In the genomic region with DNA sequence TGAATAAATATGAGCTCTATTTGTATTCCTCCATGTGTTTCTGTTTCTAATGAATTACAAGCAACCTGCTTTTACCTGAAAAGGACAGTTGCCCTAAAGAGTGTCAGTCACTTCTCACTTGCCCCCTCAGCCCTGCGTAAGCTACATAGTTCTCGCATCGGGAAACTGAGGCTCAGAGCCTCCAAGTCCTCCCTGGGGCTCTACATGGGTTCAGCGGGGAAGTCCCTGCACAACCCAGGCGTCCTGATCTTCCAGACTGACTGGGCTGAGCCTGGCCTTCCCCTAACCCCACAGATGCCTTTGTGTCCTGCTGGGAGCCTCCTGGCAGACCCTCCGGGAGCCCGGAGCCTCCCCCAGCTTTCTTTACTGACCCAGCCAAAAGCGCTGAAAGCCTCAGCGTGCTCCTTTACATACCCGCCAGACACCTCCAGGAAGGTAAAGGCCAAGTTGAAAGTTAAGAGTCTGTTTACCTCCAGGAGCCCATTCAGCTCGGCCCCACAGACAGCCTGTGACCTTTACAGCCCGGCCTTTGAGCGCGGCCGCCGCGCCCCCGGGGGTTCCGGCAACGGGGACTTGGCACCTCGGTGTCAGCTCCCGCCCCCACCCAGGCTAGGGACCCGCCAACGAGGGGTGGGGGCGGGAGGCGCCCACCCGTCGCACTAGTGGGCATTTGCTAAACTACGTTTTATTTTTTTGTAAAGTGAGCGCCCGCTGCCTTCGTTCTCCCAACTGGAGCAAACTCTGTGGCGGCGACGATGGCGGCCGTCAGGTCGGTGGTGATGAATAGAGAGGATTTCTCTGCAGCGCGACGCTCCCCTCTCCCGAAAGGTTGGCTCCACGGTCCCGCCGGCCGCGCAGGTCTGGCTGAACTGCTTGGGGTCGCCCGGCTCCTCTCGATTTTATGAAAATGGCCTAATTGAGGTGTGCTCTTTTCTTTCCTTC, we compare ENCODE assay signal across 1 cellular context.
TF ChIP-seq lines count a peak whose summit lies in the region.

No MANE protein-coding gene starts in this region.

TF ChIP-seq in GM23338, 12 proteins besides CTCF, POLR2A, EP300 and RAD21:
- TF ChIP-seq EZH2phosphoT487 (IDR thresholded peaks at IDR 0.05; ENCODE audit: unreplicated experiment) (peak; percentile 53), STAT1 (IDR thresholded peaks at IDR 0.05; ENCODE audit: unreplicated experiment) (no peak), EZH2 (IDR thresholded peaks at IDR 0.05; ENCODE audit: low read depth, unreplicated experiment) (peak; percentile 21)
